13 cellular contexts compared by ENCODE assay signal in genomic region chr10:33095867-33096479, GRCh38.
DNase-seq lines count a peak whose midpoint lies in the region; ATAC-seq lines count a peak whose summit lies in the region.
"Had no signal": no experiment of that assay in that cellular context is flagged by ENCODE, and none has a peak within 500 bp of the region (broad histone marks: within the 10 kb centered on the region; RNA-seq: fewer than 3 reads in every experiment).

No MANE protein-coding gene starts in this region.

- no peaks in the 10 kb centered on the region for H3K4me1 ChIP-seq in aorta (ENCODE audit: control insufficient read depth in 1 of 2, insufficient read depth in 2 of 2, low read length in 2 of 2)

- 49 to 62% methylated on average over 4 of the region's 4 CpGs for WGBS in aorta, 2 donors

- ATAC-seq in GM19023 (IDR thresholded peaks at IDR 0.05; ENCODE audit: unreplicated experiment) (peak; percentile 61), HG03442 (IDR thresholded peaks at IDR 0.05; ENCODE audit: unreplicated experiment) (peak; percentile 61), aorta (ENCODE audit: low FRiP score) (no peak)
- no peak for ATAC-seq in effector memory CD8-positive, alpha-beta T cell (replicated peaks)
- ATAC-seq: HepG2, natural killer cell had no signal

- H3K4me3 ChIP-seq in H7 (ENCODE audit: insufficient read depth, low read depth, low read length) (no peak overlapping the region), aorta (ENCODE audit: low read length in 2 of 2) (no peak overlapping the region)
- H3K4me3 ChIP-seq: testis had no signal

- intact Hi-C loops in aorta (cut with DNase I), result no loop called here

- H3K4me1 Mint-ChIP-seq in effector memory CD8-positive, alpha-beta T cell (ENCODE audit: low read depth in 2 of 2), result peaks cover 16 to 26% of the 10 kb centered on the region in 2 donors

- no peaks in the 10 kb centered on the region for H3K36me3 Mint-ChIP-seq in effector memory CD8-positive, alpha-beta T cell (ENCODE audit: insufficient read depth)

- DNase-seq in H7 (peak; percentile 34), pons (ENCODE audit: low spot score) (peak; percentile 22), NCI-H1930 (lab: John Stamatoyannopoulos, UW) (no peak), aorta (no peak)
- DNase-seq in effector memory CD8-positive, alpha-beta T cell, result no peak
- DNase-seq: hippocampal formation, natural killer cell, NCI-H526, testis had no signal

- no peaks in the 10 kb centered on the region for H3K9me3 ChIP-seq in aorta (ENCODE audit: control insufficient read depth, low read length)
- H3K9me3 ChIP-seq: testis had no signal

- peaks cover 0 to 2% of the 10 kb centered on the region in 2 donors for H3K9me3 Mint-ChIP-seq in effector memory CD8-positive, alpha-beta T cell

- H3K27ac Mint-ChIP-seq in effector memory CD8-positive, alpha-beta T cell, result no peak overlapping the region
- H3K27ac Mint-ChIP-seq: natural killer cell; T-helper 1 cell treated with Interleukin-12 subunit alpha and Interleukin-12 subunit beta and Interleukin-4 antibody, amounts not matched to agents 30 μg/mL and 1 μg/mL, for 36 hours had no signal

- H3K36me3 ChIP-seq in H7 (replicated peaks; ENCODE audit: control insufficient read depth, insufficient read depth, low read length) (no peaks in the 10 kb centered on the region), aorta (ENCODE audit: control insufficient read depth in 1 of 2, insufficient read depth in 2 of 2, low read length in 1 of 2) (no peaks in the 10 kb centered on the region)

- no peak overlapping the region for H3K27ac ChIP-seq in aorta (ENCODE audit: low read depth in 1 of 2, low read length in 2 of 2)
- H3K27ac ChIP-seq: testis had no signal

- no peaks in the 10 kb centered on the region for H3K27me3 ChIP-seq in H7 (ENCODE audit: control insufficient read depth, insufficient read depth, low read length)
- no peaks in the 10 kb centered on the region for H3K27me3 ChIP-seq in aorta (ENCODE audit: control insufficient read depth in 1 of 2, insufficient read depth in 2 of 2, low read length in 1 of 2)
- H3K27me3 ChIP-seq: testis had no signal

- no peaks in the 10 kb centered on the region for H3K27me3 Mint-ChIP-seq in effector memory CD8-positive, alpha-beta T cell

- H3K4me3 Mint-ChIP-seq in effector memory CD8-positive, alpha-beta T cell, result no peak overlapping the region
- H3K4me3 Mint-ChIP-seq: natural killer cell; T-helper 1 cell treated with Interleukin-12 subunit alpha and Interleukin-12 subunit beta and Interleukin-4 antibody, amounts not matched to agents 30 μg/mL and 1 μg/mL, for 36 hours had no signal

Comparison
In these comparisons a context has a peak if more than half of its experiments do, and no peak if none do; other contexts are left out.
1. ATAC-seq: peak in GM19023 (single experiment) and HG03442 (single experiment); none in aorta (single experiment) and effector memory CD8-positive, alpha-beta T cell (single experiment).
2. DNase-seq: peak in H7 (single experiment) and pons (single experiment); none in NCI-H1930 (0 of 2), aorta (0 of 2) and effector memory CD8-positive, alpha-beta T cell (0 of 3).